21 cellular contexts compared by ENCODE assay signal in genomic region chr2:210318891-210319290, GRCh38. TPM values are rescaled to one million over a fixed set of nuclear protein-coding genes. Genes with fewer than 3 reads are reported as not detected.
A peak's percentile ranks its signal among the peaks of the same experiment; 100 is the strongest.
DNase-seq lines count a peak whose midpoint lies in the region; ATAC-seq and TF ChIP-seq lines count a peak whose summit lies in the region.
"Had no signal": no experiment of that assay in that cellular context is flagged by ENCODE, and none has a peak within 500 bp of the region (broad histone marks: within the 10 kb centered on the region; RNA-seq: fewer than 3 reads in every experiment).

No MANE protein-coding gene starts in this region.

- H3K36me3 ChIP-seq in mesenchymal stem cell (ENCODE audit: control insufficient read depth in 1 of 2, insufficient read depth in 2 of 2, low read depth in 1 of 2, low read length in 2 of 2), result no peaks in the 10 kb centered on the region
- H3K36me3 ChIP-seq: BLaER1, HAP-1 had no signal

- H4K91ac ChIP-seq in mesenchymal stem cell (ENCODE audit: low read length), result no peak overlapping the region

- no peak for TF ChIP-seq CTCF in astrocyte of the cerebellum (IDR thresholded peaks at IDR 0.05; ENCODE audit: low read depth, low read length, missing control alignments)
- no peak for TF ChIP-seq CTCF in retinal pigment epithelial cell (conservative IDR thresholded peaks at IDR 0.05; ENCODE audit: low read depth, low read length)
- no peak for TF ChIP-seq CTCF in activated CD8-positive, alpha-beta T cell treated with anti-CD3 and anti-CD28 coated beads for 36 hours (IDR thresholded peaks at IDR 0.05)
- TF ChIP-seq CTCF in chondrocyte (IDR thresholded peaks at IDR 0.05), result no peak

- no peak overlapping the region for H2BK5ac ChIP-seq in mesenchymal stem cell (ENCODE audit: low read depth, low read length, poor library complexity, severe bottlenecking)

- no peaks in the 10 kb centered on the region for H3K4me1 Mint-ChIP-seq in activated CD8-positive, alpha-beta T cell treated with anti-CD3 and anti-CD28 coated beads for 36 hours (ENCODE audit: low read depth)
- peaks cover 3% of the 10 kb centered on the region for H3K4me1 Mint-ChIP-seq in chondrocyte (ENCODE audit: low read depth)
- H3K4me1 Mint-ChIP-seq: IgD-negative memory B cell had no signal

- peak overlapping the region; percentile 88 for H3K27ac ChIP-seq in mesenchymal stem cell (ENCODE audit: low read length, poor library complexity, severe bottlenecking)
- H3K27ac ChIP-seq: BLaER1, RWPE1 had no signal

- H3K4me2 ChIP-seq in mesenchymal stem cell (ENCODE audit: low read length, poor library complexity, severe bottlenecking), result no peak overlapping the region
- H3K4me2 ChIP-seq: BLaER1 had no signal

- ATAC-seq in activated CD8-positive, alpha-beta T cell treated with anti-CD3 and anti-CD28 coated beads for 36 hours, result no peak
- ATAC-seq: CD8-positive, alpha-beta T cell had no signal

- H3K14ac ChIP-seq in mesenchymal stem cell (ENCODE audit: low read length in 2 of 2), result no peak overlapping the region

- H3K27me3 Mint-ChIP-seq in activated CD8-positive, alpha-beta T cell treated with anti-CD3 and anti-CD28 coated beads for 36 hours, result no peaks in the 10 kb centered on the region
- peaks cover 5% of the 10 kb centered on the region for H3K27me3 Mint-ChIP-seq in chondrocyte (ENCODE audit: low read depth)
- H3K27me3 Mint-ChIP-seq: IgD-negative memory B cell had no signal

- no peaks in the 10 kb centered on the region for H3K9me3 Mint-ChIP-seq in activated CD8-positive, alpha-beta T cell treated with anti-CD3 and anti-CD28 coated beads for 36 hours
- no peaks in the 10 kb centered on the region for H3K9me3 Mint-ChIP-seq in chondrocyte (ENCODE audit: low read depth)
- H3K9me3 Mint-ChIP-seq: CD8-positive, alpha-beta T cell; IgD-negative memory B cell had no signal

- no peak overlapping the region for H2BK15ac ChIP-seq in mesenchymal stem cell (ENCODE audit: low read depth, poor library complexity, severe bottlenecking)

- DNase-seq in AG20443 (ENCODE audit: low spot score) (peak; percentile 8), astrocyte of the cerebellum (ENCODE audit: low read depth) (peak; percentile 16), mesenchymal stem cell (no peak), retinal pigment epithelial cell (ENCODE audit: low read depth) (peak; percentile 77), chondrocyte (ENCODE audit: low spot score) (no peak), NCI-H1436 (lab: John Stamatoyannopoulos, UW) (no peak), cortex of kidney (lab: John Stamatoyannopoulos, UW) (no peak)
- no peak for DNase-seq in activated CD8-positive, alpha-beta T cell treated with anti-CD3 and anti-CD28 coated beads for 36 hours
- DNase-seq: 8988T; CD8-positive, alpha-beta T cell; DMS79; NCI-H1105 treated with DMSO at 0.1 percent for 48 hours; NCI-H187 treated with DMSO at 0.1 percent for 48 hours; NCI-H69; NK-92 treated with Interleukin-12 subunit alpha and Interleukin-12 subunit beta, amount 100 ng/mL, for 24 hours; OCI-M1 had no signal

- H3K4me1 ChIP-seq in mesenchymal stem cell (ENCODE audit: control insufficient read depth, insufficient read depth, low read depth, low read length), result peaks cover 1% of the 10 kb centered on the region
- H3K4me1 ChIP-seq: BLaER1, HAP-1 had no signal

- no peaks in the 10 kb centered on the region for H3K27me3 ChIP-seq in mesenchymal stem cell (ENCODE audit: control insufficient read depth in 1 of 2, insufficient read depth in 1 of 2, low read length in 2 of 2)
- H3K27me3 ChIP-seq: BLaER1 had no signal

- H3K18ac ChIP-seq in mesenchymal stem cell (ENCODE audit: low read depth in 1 of 2, low read length in 2 of 2), result no peak overlapping the region

- WGBS in mesenchymal stem cell, result 77% methylated on average over 2 of the region's 3 CpGs

- CTCF ChIA-PET in activated CD8-positive, alpha-beta T cell treated with anti-CD3 and anti-CD28 coated beads for 36 hours (lab: Charles Lee), result no interaction called here

- intact Hi-C loops in activated CD8-positive, alpha-beta T cell treated with anti-CD3 and anti-CD28 coated beads for 36 hours (cut with micrococcal nuclease), result no loop called here

- no peaks in the 10 kb centered on the region for H3K36me3 Mint-ChIP-seq in activated CD8-positive, alpha-beta T cell treated with anti-CD3 and anti-CD28 coated beads for 36 hours (ENCODE audit: low read depth)
- H3K36me3 Mint-ChIP-seq in chondrocyte (ENCODE audit: low read depth), result no peaks in the 10 kb centered on the region
- H3K36me3 Mint-ChIP-seq: CD8-positive, alpha-beta T cell; IgD-negative memory B cell had no signal

- no peak overlapping the region for H3K9ac ChIP-seq in mesenchymal stem cell (ENCODE audit: low read length)
- H3K9ac ChIP-seq: BLaER1 had no signal

- H3K79me1 ChIP-seq in mesenchymal stem cell (replicated peaks; ENCODE audit: low read length, poor library complexity, severe bottlenecking), result no peaks in the 10 kb centered on the region

- H2AFZ ChIP-seq in mesenchymal stem cell (ENCODE audit: low read depth, low read length), result no peak overlapping the region

- H3K4me3 ChIP-seq in astrocyte of the cerebellum (ENCODE audit: low read depth, low read length), result no peak overlapping the region
- no peak overlapping the region for H3K4me3 ChIP-seq in mesenchymal stem cell (ENCODE audit: insufficient read depth in 1 of 2, low read depth in 1 of 2, low read length in 2 of 2)
- H3K4me3 ChIP-seq in retinal pigment epithelial cell (ENCODE audit: low read length), result no peak overlapping the region
- H3K4me3 ChIP-seq: BLaER1, HAP-1 had no signal

- H3K27ac Mint-ChIP-seq in activated CD8-positive, alpha-beta T cell treated with anti-CD3 and anti-CD28 coated beads for 36 hours, result no peak overlapping the region
- no peak overlapping the region for H3K27ac Mint-ChIP-seq in chondrocyte (ENCODE audit: unreplicated experiment)
- H3K27ac Mint-ChIP-seq: CD8-positive, alpha-beta T cell; IgD-negative memory B cell had no signal

- POLR2A ChIA-PET in activated CD8-positive, alpha-beta T cell treated with anti-CD3 and anti-CD28 coated beads for 36 hours (lab: Charles Lee), result no interaction called here

- no peak overlapping the region for H2BK120ac ChIP-seq in mesenchymal stem cell (ENCODE audit: low read depth, low read length)

- H4K8ac ChIP-seq in mesenchymal stem cell (ENCODE audit: low read length), result no peak overlapping the region

- in situ Hi-C loops in astrocyte of the cerebellum (cut with HindIII; ENCODE audit: low sequenced_read_pairs), result no loop called here

- H3K4ac ChIP-seq in mesenchymal stem cell (ENCODE audit: low read depth in 1 of 2, low read length in 2 of 2), result no peak overlapping the region

- no peak overlapping the region for H2AK5ac ChIP-seq in mesenchymal stem cell (ENCODE audit: low read length, severe bottlenecking)

- no peak overlapping the region for H3K23ac ChIP-seq in mesenchymal stem cell (ENCODE audit: low read length in 2 of 2)

- no peak overlapping the region for H2BK12ac ChIP-seq in mesenchymal stem cell (ENCODE audit: low read length in 2 of 2)

- H3K4me3 Mint-ChIP-seq in activated CD8-positive, alpha-beta T cell treated with anti-CD3 and anti-CD28 coated beads for 36 hours, result no peak overlapping the region
- no peak overlapping the region for H3K4me3 Mint-ChIP-seq in chondrocyte (ENCODE audit: unreplicated experiment)
- H3K4me3 Mint-ChIP-seq: CD8-positive, alpha-beta T cell; IgD-negative memory B cell had no signal

- no peaks in the 10 kb centered on the region for H3K9me3 ChIP-seq in mesenchymal stem cell (ENCODE audit: control insufficient read depth, low read length)
- H3K9me3 ChIP-seq: BLaER1, HAP-1 had no signal

RNA-seq across cellular contexts. Expression of gene MYL1, which starts 3.9 kb away (rescaled TPM):
- polyA plus RNA-seq in mesenchymal stem cell (2013, experiment 1 of 2), result not detected
- 0.04 TPM for polyA plus RNA-seq in mesenchymal stem cell (2013, experiment 2 of 2)
- total RNA-seq in activated CD8-positive, alpha-beta T cell treated with anti-CD3 and anti-CD28 coated beads for 36 hours, result not detected
- total RNA-seq in chondrocyte, result not detected in 3 replicates
- total RNA-seq: CD8-positive, alpha-beta T cell; HT-29 had no signal
- polyA plus RNA-seq: IgD-negative memory B cell had no signal

Comparison
In these comparisons a context has a peak if more than half of its experiments do, and no peak if none do; other contexts are left out.
1. DNase-seq: peak in AG20443 (single experiment), astrocyte of the cerebellum (single experiment) and retinal pigment epithelial cell (single experiment); none in mesenchymal stem cell (single experiment), activated CD8-positive, alpha-beta T cell treated with anti-CD3 and anti-CD28 coated beads for 36 hours (single experiment), chondrocyte (single experiment), NCI-H1436 (single experiment) and cortex of kidney (single experiment).